Comparison of ENCODE assay signal across 2 cellular contexts in the genomic region with DNA sequence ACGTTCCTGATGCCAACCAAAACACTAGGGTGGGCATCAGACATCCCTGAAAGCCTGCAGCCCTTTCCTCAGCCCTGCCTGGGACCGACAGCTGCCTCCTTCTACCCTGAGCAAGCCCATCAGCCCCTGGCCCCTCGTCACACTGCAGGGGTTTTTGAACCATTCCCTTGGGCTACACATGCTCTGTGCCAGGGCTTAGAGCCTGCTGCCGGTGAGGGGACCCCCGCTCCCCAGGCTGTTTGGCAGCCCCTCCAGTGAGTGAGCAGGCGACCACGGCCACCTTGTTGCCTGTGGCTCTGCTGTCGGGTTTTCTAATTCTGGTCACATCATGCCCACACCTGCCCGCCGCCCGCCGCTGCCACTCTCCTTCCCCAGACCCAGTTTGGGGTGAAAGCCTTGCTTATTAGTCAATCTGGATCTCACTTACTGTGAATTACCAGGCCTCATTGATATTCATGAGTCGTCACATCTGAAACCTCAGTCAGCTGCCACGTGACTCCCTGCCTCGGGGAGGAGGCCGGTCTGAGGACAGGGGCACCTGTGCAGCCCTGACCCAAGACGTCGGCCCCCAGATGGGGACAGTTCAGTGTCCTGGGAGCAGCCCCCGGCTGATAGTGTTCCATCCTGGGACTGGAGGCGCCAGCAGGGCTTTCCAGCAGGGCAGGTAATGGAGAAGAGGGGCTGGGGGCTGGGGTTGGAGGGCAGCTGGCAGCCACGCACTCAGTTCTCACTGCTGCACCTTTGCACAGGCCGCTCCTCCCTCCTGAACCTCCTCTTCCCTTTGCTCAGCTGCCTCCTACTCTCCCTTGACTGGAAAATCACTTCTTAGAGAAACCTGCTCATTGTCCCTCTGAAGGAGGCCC.
TF ChIP-seq lines count a peak whose summit lies in the region.

No MANE protein-coding gene starts in this region.

TF ChIP-seq in GM23338, 12 proteins besides CTCF, POLR2A, EP300 and RAD21 (continues in another document):
- TF ChIP-seq, protein P1, sequence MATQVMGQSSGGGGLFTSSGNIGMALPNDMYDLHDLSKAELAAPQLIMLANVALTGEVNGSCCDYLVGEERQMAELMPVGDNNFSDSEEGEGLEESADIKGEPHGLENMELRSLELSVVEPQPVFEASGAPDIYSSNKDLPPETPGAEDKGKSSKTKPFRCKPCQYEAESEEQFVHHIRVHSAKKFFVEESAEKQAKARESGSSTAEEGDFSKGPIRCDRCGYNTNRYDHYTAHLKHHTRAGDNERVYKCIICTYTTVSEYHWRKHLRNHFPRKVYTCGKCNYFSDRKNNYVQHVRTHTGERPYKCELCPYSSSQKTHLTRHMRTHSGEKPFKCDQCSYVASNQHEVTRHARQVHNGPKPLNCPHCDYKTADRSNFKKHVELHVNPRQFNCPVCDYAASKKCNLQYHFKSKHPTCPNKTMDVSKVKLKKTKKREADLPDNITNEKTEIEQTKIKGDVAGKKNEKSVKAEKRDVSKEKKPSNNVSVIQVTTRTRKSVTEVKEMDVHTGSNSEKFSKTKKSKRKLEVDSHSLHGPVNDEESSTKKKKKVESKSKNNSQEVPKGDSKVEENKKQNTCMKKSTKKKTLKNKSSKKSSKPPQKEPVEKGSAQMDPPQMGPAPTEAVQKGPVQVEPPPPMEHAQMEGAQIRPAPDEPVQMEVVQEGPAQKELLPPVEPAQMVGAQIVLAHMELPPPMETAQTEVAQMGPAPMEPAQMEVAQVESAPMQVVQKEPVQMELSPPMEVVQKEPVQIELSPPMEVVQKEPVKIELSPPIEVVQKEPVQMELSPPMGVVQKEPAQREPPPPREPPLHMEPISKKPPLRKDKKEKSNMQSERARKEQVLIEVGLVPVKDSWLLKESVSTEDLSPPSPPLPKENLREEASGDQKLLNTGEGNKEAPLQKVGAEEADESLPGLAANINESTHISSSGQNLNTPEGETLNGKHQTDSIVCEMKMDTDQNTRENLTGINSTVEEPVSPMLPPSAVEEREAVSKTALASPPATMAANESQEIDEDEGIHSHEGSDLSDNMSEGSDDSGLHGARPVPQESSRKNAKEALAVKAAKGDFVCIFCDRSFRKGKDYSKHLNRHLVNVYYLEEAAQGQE (IDR thresholded peaks at IDR 0.05; ENCODE audit: unreplicated experiment): no peak
- TF ChIP-seq JUNB (IDR thresholded peaks at IDR 0.05; ENCODE audit: unreplicated experiment) (no peak), ZNF331 (CRISPR knock-in tag; IDR thresholded peaks at IDR 0.05; ENCODE audit: low read depth) (no peak), EZH2 (IDR thresholded peaks at IDR 0.05; ENCODE audit: low read depth, unreplicated experiment) (no peak), CREB1 (CRISPR knock-in tag; IDR thresholded peaks at IDR 0.05; ENCODE audit: low read depth) (no peak)
- TF ChIP-seq, protein P2, sequence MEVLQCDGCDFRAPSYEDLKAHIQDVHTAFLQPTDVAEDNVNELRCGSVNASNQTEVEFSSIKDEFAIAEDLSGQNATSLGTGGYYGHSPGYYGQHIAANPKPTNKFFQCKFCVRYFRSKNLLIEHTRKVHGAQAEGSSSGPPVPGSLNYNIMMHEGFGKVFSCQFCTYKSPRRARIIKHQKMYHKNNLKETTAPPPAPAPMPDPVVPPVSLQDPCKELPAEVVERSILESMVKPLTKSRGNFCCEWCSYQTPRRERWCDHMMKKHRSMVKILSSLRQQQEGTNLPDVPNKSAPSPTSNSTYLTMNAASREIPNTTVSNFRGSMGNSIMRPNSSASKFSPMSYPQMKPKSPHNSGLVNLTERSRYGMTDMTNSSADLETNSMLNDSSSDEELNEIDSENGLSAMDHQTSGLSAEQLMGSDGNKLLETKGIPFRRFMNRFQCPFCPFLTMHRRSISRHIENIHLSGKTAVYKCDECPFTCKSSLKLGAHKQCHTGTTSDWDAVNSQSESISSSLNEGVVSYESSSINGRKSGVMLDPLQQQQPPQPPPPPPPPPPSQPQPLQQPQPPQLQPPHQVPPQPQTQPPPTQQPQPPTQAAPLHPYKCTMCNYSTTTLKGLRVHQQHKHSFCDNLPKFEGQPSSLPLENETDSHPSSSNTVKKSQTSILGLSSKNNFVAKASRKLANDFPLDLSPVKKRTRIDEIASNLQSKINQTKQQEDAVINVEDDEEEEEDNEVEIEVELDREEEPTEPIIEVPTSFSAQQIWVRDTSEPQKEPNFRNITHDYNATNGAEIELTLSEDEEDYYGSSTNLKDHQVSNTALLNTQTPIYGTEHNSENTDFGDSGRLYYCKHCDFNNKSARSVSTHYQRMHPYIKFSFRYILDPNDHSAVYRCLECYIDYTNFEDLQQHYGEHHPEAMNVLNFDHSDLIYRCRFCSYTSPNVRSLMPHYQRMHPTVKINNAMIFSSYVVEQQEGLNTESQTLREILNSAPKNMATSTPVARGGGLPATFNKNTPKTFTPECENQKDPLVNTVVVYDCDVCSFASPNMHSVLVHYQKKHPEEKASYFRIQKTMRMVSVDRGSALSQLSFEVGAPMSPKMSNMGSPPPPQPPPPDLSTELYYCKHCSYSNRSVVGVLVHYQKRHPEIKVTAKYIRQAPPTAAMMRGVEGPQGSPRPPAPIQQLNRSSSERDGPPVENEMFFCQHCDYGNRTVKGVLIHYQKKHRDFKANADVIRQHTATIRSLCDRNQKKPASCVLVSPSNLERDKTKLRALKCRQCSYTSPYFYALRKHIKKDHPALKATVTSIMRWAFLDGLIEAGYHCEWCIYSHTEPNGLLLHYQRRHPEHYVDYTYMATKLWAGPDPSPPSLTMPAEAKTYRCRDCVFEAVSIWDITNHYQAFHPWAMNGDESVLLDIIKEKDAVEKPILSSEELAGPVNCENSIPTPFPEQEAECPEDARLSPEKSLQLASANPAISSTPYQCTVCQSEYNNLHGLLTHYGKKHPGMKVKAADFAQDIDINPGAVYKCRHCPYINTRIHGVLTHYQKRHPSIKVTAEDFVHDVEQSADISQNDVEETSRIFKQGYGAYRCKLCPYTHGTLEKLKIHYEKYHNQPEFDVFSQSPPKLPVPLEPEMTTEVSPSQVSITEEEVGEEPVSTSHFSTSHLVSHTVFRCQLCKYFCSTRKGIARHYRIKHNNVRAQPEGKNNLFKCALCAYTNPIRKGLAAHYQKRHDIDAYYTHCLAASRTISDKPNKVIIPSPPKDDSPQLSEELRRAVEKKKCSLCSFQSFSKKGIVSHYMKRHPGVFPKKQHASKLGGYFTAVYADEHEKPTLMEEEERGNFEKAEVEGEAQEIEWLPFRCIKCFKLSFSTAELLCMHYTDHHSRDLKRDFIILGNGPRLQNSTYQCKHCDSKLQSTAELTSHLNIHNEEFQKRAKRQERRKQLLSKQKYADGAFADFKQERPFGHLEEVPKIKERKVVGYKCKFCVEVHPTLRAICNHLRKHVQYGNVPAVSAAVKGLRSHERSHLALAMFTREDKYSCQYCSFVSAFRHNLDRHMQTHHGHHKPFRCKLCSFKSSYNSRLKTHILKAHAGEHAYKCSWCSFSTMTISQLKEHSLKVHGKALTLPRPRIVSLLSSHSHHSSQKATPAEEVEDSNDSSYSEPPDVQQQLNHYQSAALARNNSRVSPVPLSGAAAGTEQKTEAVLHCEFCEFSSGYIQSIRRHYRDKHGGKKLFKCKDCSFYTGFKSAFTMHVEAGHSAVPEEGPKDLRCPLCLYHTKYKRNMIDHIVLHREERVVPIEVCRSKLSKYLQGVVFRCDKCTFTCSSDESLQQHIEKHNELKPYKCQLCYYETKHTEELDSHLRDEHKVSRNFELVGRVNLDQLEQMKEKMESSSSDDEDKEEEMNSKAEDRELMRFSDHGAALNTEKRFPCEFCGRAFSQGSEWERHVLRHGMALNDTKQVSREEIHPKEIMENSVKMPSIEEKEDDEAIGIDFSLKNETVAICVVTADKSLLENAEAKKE (CRISPR knock-in tag; IDR thresholded peaks at IDR 0.05): no peak
- TF ChIP-seq, protein P3, sequence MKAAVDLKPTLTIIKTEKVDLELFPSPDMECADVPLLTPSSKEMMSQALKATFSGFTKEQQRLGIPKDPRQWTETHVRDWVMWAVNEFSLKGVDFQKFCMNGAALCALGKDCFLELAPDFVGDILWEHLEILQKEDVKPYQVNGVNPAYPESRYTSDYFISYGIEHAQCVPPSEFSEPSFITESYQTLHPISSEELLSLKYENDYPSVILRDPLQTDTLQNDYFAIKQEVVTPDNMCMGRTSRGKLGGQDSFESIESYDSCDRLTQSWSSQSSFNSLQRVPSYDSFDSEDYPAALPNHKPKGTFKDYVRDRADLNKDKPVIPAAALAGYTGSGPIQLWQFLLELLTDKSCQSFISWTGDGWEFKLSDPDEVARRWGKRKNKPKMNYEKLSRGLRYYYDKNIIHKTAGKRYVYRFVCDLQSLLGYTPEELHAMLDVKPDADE (IDR thresholded peaks at IDR 0.05): no peak

TF ChIP-seq in K562, 482 proteins besides CTCF, POLR2A, EP300 and RAD21:
- TF ChIP-seq, protein P4, sequence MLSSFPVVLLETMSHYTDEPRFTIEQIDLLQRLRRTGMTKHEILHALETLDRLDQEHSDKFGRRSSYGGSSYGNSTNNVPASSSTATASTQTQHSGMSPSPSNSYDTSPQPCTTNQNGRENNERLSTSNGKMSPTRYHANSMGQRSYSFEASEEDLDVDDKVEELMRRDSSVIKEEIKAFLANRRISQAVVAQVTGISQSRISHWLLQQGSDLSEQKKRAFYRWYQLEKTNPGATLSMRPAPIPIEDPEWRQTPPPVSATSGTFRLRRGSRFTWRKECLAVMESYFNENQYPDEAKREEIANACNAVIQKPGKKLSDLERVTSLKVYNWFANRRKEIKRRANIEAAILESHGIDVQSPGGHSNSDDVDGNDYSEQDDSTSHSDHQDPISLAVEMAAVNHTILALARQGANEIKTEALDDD (IDR thresholded peaks at IDR 0.05): no peak
- TF ChIP-seq HEY1 (CRISPR knock-in tag; IDR thresholded peaks at IDR 0.05; ENCODE audit: borderline replicate concordance) (no peak), GABPA (tag; conservative IDR thresholded peaks at IDR 0.05; ENCODE audit: low read depth) (no peak), RAD51 (IDR thresholded peaks at IDR 0.05; ENCODE audit: borderline replicate concordance, low read depth) (0 out of 2 replicates have a peak, but pooled peaks have one; percentile 19), FOXM1 (IDR thresholded peaks at IDR 0.05; ENCODE audit: low read depth) (no peak), FOXM1 (CRISPR knock-in tag; IDR thresholded peaks at IDR 0.05; ENCODE audit: low read depth) (no peak), E2F3 (CRISPR knock-in tag; IDR thresholded peaks at IDR 0.05) (no peak), ZNF197 (CRISPR knock-in tag; IDR thresholded peaks at IDR 0.05; ENCODE audit: low read depth) (no peak), ZNF212 (CRISPR knock-in tag; IDR thresholded peaks at IDR 0.05) (no peak)
- TF ChIP-seq, protein P5, sequence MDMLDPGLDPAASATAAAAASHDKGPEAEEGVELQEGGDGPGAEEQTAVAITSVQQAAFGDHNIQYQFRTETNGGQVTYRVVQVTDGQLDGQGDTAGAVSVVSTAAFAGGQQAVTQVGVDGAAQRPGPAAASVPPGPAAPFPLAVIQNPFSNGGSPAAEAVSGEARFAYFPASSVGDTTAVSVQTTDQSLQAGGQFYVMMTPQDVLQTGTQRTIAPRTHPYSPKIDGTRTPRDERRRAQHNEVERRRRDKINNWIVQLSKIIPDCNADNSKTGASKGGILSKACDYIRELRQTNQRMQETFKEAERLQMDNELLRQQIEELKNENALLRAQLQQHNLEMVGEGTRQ (CRISPR knock-in tag; IDR thresholded peaks at IDR 0.05): peak; percentile 31
- TF ChIP-seq, protein P6, sequence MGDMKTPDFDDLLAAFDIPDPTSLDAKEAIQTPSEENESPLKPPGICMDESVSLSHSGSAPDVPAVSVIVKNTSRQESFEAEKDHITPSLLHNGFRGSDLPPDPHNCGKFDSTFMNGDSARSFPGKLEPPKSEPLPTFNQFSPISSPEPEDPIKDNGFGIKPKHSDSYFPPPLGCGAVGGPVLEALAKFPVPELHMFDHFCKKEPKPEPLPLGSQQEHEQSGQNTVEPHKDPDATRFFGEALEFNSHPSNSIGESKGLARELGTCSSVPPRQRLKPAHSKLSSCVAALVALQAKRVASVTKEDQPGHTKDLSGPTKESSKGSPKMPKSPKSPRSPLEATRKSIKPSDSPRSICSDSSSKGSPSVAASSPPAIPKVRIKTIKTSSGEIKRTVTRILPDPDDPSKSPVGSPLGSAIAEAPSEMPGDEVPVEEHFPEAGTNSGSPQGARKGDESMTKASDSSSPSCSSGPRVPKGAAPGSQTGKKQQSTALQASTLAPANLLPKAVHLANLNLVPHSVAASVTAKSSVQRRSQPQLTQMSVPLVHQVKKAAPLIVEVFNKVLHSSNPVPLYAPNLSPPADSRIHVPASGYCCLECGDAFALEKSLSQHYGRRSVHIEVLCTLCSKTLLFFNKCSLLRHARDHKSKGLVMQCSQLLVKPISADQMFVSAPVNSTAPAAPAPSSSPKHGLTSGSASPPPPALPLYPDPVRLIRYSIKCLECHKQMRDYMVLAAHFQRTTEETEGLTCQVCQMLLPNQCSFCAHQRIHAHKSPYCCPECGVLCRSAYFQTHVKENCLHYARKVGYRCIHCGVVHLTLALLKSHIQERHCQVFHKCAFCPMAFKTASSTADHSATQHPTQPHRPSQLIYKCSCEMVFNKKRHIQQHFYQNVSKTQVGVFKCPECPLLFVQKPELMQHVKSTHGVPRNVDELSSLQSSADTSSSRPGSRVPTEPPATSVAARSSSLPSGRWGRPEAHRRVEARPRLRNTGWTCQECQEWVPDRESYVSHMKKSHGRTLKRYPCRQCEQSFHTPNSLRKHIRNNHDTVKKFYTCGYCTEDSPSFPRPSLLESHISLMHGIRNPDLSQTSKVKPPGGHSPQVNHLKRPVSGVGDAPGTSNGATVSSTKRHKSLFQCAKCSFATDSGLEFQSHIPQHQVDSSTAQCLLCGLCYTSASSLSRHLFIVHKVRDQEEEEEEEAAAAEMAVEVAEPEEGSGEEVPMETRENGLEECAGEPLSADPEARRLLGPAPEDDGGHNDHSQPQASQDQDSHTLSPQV (IDR thresholded peaks at IDR 0.05): no peak
- TF ChIP-seq, protein P7, sequence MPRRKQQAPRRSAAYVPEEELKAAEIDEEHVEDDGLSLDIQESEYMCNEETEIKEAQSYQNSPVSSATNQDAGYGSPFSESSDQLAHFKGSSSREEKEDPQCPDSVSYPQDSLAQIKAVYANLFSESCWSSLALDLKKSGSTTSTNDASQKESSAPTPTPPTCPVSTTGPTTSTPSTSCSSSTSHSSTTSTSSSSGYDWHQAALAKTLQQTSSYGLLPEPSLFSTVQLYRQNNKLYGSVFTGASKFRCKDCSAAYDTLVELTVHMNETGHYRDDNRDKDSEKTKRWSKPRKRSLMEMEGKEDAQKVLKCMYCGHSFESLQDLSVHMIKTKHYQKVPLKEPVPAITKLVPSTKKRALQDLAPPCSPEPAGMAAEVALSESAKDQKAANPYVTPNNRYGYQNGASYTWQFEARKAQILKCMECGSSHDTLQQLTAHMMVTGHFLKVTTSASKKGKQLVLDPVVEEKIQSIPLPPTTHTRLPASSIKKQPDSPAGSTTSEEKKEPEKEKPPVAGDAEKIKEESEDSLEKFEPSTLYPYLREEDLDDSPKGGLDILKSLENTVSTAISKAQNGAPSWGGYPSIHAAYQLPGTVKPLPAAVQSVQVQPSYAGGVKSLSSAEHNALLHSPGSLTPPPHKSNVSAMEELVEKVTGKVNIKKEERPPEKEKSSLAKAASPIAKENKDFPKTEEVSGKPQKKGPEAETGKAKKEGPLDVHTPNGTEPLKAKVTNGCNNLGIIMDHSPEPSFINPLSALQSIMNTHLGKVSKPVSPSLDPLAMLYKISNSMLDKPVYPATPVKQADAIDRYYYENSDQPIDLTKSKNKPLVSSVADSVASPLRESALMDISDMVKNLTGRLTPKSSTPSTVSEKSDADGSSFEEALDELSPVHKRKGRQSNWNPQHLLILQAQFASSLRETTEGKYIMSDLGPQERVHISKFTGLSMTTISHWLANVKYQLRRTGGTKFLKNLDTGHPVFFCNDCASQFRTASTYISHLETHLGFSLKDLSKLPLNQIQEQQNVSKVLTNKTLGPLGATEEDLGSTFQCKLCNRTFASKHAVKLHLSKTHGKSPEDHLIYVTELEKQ (CRISPR knock-in tag; IDR thresholded peaks at IDR 0.05): no peak
